In the genomic region with DNA sequence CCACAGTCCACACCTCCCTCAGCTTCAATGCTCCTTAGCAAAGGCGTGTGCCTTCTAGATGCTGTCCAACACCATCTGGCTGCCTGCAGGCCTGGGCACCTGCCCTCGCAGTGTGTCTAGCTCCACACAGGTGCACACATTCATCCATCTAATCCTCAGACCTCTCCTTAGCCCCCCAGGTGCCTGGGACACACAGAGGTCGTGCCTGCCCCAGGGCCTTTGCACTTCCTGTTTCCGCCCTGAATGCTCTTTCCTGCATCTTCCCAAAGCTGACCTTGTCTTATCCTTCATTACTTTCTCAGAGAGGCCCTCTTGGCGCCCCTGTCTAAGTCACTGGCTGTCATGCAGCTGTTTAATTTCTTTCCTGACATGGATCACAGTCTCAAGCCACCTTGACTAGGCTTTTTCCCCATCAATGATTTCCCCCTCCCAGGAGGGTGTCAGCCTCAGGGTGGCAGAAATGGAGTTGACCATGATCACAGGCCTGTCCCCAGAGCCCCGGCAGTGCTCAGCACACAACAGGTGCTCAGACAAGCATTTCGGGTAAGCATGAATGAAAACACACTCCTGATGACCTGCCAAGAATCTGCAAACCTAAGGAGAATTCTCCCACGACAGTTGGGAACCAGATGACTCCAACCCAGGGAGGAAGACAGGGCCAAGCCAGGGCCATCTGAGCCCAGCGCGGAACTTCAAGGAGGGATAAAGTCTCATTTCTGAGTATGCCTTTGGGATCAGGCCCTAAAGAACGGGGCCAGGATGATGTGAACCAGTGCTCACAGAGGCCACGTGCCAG, we compare ENCODE assay signal across 14 cellular contexts.
"Had no signal": no experiment of that assay in that cellular context is flagged by ENCODE, and none has a peak within 500 bp of the region (broad histone marks: within the 10 kb centered on the region; RNA-seq: fewer than 3 reads in every experiment).

No MANE protein-coding gene starts in this region.

- ATAC-seq: activated CD4-positive, CD25-positive, alpha-beta regulatory T cell treated with anti-CD3 and anti-CD28 coated beads, Interleukin-2, amount 50 U/mL, for 24 hours; activated T-helper 17 cell treated with anti-CD3 and anti-CD28 coated beads, Interleukin-2, amount 50 U/mL, for 72 hours; left colon had no signal

- H3K27ac Mint-ChIP-seq: activated naive CD4-positive, alpha-beta T cell treated with anti-CD3 and anti-CD28 coated beads for 36 hours; activated T-helper 17 cell treated with anti-CD3 and anti-CD28 coated beads, Interleukin-2, amount 50 U/mL, for 72 hours had no signal

- H3K4me3 Mint-ChIP-seq: activated naive CD4-positive, alpha-beta T cell treated with anti-CD3 and anti-CD28 coated beads for 36 hours; activated T-helper 17 cell treated with anti-CD3 and anti-CD28 coated beads, Interleukin-2, amount 50 U/mL, for 72 hours had no signal

- H3K4me1 ChIP-seq: ascending aorta, breast epithelium, transverse colon had no signal

- H3K4me1 Mint-ChIP-seq: activated T-helper 17 cell treated with anti-CD3 and anti-CD28 coated beads, Interleukin-2, amount 50 U/mL, for 72 hours had no signal

- H3K36me3 ChIP-seq: ascending aorta, breast epithelium, transverse colon had no signal

- H3K4me3 ChIP-seq: ascending aorta, breast epithelium, skin epidermis, transverse colon had no signal

- H3K27me3 Mint-ChIP-seq: activated T-helper 17 cell treated with anti-CD3 and anti-CD28 coated beads, Interleukin-2, amount 50 U/mL, for 72 hours had no signal

- DNase-seq: activated naive CD4-positive, alpha-beta T cell treated with anti-CD3 and anti-CD28 coated beads for 36 hours; activated T-cell treated with anti-CD3 and anti-CD28 coated beads for 4 hours; left colon; midbrain; stimulated activated CD4-positive, alpha-beta T cell treated with anti-CD3 and anti-CD28 coated beads, Interleukin-15, amount 100 ng/mL, for 24 hours; stimulated activated CD4-positive, alpha-beta T cell treated with anti-CD3 and anti-CD28 coated beads, Interleukin-4, amount 100 ng/mL, for 1 hour; stimulated activated naive CD4-positive, alpha-beta T cell; transverse colon had no signal

- FAIRE-seq: frontal cortex had no signal

- H3K27me3 ChIP-seq: ascending aorta, breast epithelium, transverse colon had no signal

- H3K9me3 ChIP-seq: ascending aorta, breast epithelium, transverse colon had no signal

- H3K9me3 Mint-ChIP-seq: activated naive CD4-positive, alpha-beta T cell treated with anti-CD3 and anti-CD28 coated beads for 36 hours; activated T-helper 17 cell treated with anti-CD3 and anti-CD28 coated beads, Interleukin-2, amount 50 U/mL, for 72 hours had no signal

- H3K27ac ChIP-seq: ascending aorta, breast epithelium, skin epidermis, transverse colon had no signal
